Comparison of ENCODE assay signal across 1 cellular context in the genomic region with DNA sequence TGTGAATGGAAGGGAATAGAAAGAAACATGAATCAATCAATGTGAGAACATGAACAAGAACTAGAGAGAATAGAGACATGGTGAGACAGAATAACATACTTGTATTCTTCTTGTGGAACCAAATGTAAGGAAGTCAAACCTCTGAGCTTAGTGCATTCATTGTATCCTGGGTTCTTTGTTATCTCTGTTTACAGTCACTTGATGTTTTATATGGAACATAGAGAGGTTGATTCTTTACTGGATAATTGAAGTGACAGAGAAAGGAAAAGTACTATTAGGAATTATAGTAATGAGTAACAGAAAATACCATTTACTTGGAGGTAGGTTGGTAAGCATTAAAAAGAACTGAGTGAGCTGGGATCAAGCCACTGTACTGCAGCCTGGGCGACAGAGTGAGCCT.
TF ChIP-seq lines count a peak whose summit lies in the region.

No MANE protein-coding gene starts in this region.

TF ChIP-seq in SK-N-SH, 30 proteins besides CTCF, POLR2A, EP300 and RAD21 (continued from another document):
- no peak for TF ChIP-seq REST (IDR thresholded peaks at IDR 0.05; ENCODE audit: low read depth, low read length)
- no peak for TF ChIP-seq IRF3 (IDR thresholded peaks at IDR 0.05; ENCODE audit: low read depth, low read length)
- TF ChIP-seq SIN3A (IDR thresholded peaks at IDR 0.05; ENCODE audit: borderline replicate concordance, low read depth, low read length): no peak
- TF ChIP-seq, protein P1, sequence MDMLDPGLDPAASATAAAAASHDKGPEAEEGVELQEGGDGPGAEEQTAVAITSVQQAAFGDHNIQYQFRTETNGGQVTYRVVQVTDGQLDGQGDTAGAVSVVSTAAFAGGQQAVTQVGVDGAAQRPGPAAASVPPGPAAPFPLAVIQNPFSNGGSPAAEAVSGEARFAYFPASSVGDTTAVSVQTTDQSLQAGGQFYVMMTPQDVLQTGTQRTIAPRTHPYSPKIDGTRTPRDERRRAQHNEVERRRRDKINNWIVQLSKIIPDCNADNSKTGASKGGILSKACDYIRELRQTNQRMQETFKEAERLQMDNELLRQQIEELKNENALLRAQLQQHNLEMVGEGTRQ (IDR thresholded peaks at IDR 0.05; ENCODE audit: borderline replicate concordance, low read depth, low read length): no peak
- TF ChIP-seq PBX3 (IDR thresholded peaks at IDR 0.05): no peak
- no peak for TF ChIP-seq GABPA (IDR thresholded peaks at IDR 0.05; ENCODE audit: low read depth)
- no peak for TF ChIP-seq EZH2phosphoT487 (IDR thresholded peaks at IDR 0.05; ENCODE audit: borderline replicate concordance, low read depth)
- no peak for TF ChIP-seq NRF1 (IDR thresholded peaks at IDR 0.05; ENCODE audit: low read depth, low read length)
- TF ChIP-seq TCF12 (IDR thresholded peaks at IDR 0.05): no peak
- TF ChIP-seq NFIC (IDR thresholded peaks at IDR 0.05; ENCODE audit: borderline replicate concordance): no peak
- no peak for TF ChIP-seq POLR2AphosphoS5 (IDR thresholded peaks at IDR 0.05; ENCODE audit: low read depth, low read length)
- no peak for TF ChIP-seq RCOR1 (IDR thresholded peaks at IDR 0.05; ENCODE audit: low read length)
- TF ChIP-seq FOSL2 (IDR thresholded peaks at IDR 0.05; ENCODE audit: borderline replicate concordance, low read depth): no peak
- TF ChIP-seq MAX (IDR thresholded peaks at IDR 0.05; ENCODE audit: low read depth): no peak
- TF ChIP-seq YY1 (IDR thresholded peaks at IDR 0.05; ENCODE audit: low read depth): no peak
